Comparison of ENCODE assay signal across 8 cellular contexts in genomic region chr14:65959563-65960024, GRCh38.
DNase-seq lines count a peak whose midpoint lies in the region; ATAC-seq and TF ChIP-seq lines count a peak whose summit lies in the region.

No MANE protein-coding gene starts in this region.

- no peak overlapping the region for H3K4me3 Mint-ChIP-seq in activated naive CD4-positive, alpha-beta T cell treated with anti-CD3 and anti-CD28 coated beads, Interleukin-2, amount 50 U/mL, for 24 hours
- no peak overlapping the region for H3K4me3 Mint-ChIP-seq in type B pancreatic cell

- TF ChIP-seq CTCF in type B pancreatic cell (conservative IDR thresholded peaks at IDR 0.05): peak; percentile 29

- peak overlapping the region; percentile 30 for H3K27ac Mint-ChIP-seq in activated naive CD4-positive, alpha-beta T cell treated with anti-CD3 and anti-CD28 coated beads, Interleukin-2, amount 50 U/mL, for 24 hours
- no peak overlapping the region for H3K27ac Mint-ChIP-seq in activated naive CD4-positive, alpha-beta T cell treated with anti-CD3 and anti-CD28 coated beads, Interleukin-2, amount 50 U/mL, for 72 hours
- no peak overlapping the region for H3K27ac Mint-ChIP-seq in type B pancreatic cell

- H3K27me3 Mint-ChIP-seq in activated naive CD4-positive, alpha-beta T cell treated with anti-CD3 and anti-CD28 coated beads, Interleukin-2, amount 50 U/mL, for 24 hours: no peaks in the 10 kb centered on the region
- peaks cover 15% of the 10 kb centered on the region for H3K27me3 Mint-ChIP-seq in type B pancreatic cell

- H3K4me1 Mint-ChIP-seq in activated naive CD4-positive, alpha-beta T cell treated with anti-CD3 and anti-CD28 coated beads, Interleukin-2, amount 50 U/mL, for 24 hours: peaks cover 23% of the 10 kb centered on the region
- peaks cover 29% of the 10 kb centered on the region for H3K4me1 Mint-ChIP-seq in type B pancreatic cell (ENCODE audit: unreplicated experiment)

- no peaks in the 10 kb centered on the region for H3K9me3 Mint-ChIP-seq in activated naive CD4-positive, alpha-beta T cell treated with anti-CD3 and anti-CD28 coated beads, Interleukin-2, amount 50 U/mL, for 24 hours
- no peaks in the 10 kb centered on the region for H3K9me3 Mint-ChIP-seq in activated naive CD4-positive, alpha-beta T cell treated with anti-CD3 and anti-CD28 coated beads, Interleukin-2, amount 50 U/mL, for 72 hours
- H3K9me3 Mint-ChIP-seq in type B pancreatic cell: peaks cover 3% of the 10 kb centered on the region

- no peak for ATAC-seq in activated naive CD4-positive, alpha-beta T cell treated with anti-CD3 and anti-CD28 coated beads, Interleukin-2, amount 50 U/mL, for 72 hours
- peak; percentile 73 for ATAC-seq in HG02678 (IDR thresholded peaks at IDR 0.05; ENCODE audit: unreplicated experiment)
- no peak for ATAC-seq in HG03571 (IDR thresholded peaks at IDR 0.05; ENCODE audit: unreplicated experiment)

- H3K36me3 Mint-ChIP-seq in activated naive CD4-positive, alpha-beta T cell treated with anti-CD3 and anti-CD28 coated beads, Interleukin-2, amount 50 U/mL, for 24 hours: no peaks in the 10 kb centered on the region
- H3K36me3 Mint-ChIP-seq in activated naive CD4-positive, alpha-beta T cell treated with anti-CD3 and anti-CD28 coated beads, Interleukin-2, amount 50 U/mL, for 72 hours: no peaks in the 10 kb centered on the region
- H3K36me3 Mint-ChIP-seq in type B pancreatic cell: no peaks in the 10 kb centered on the region

- DNase-seq in activated naive CD4-positive, alpha-beta T cell treated with anti-CD3 and anti-CD28 coated beads, Interleukin-2, amount 50 U/mL, for 72 hours (ENCODE audit: low spot score in 2 of 2): no peak
- DNase-seq in NCI-H524 treated with DMSO at 0.1 percent for 48 hours (lab: John Stamatoyannopoulos, UW) (peak; percentile 28), type B pancreatic cell (ENCODE audit: extremely low spot score, unreplicated experiment) (no peak), NCI-H187 (lab: John Stamatoyannopoulos, UW) (no peak), NCI-H146 (lab: John Stamatoyannopoulos, UW) (no peak)
